In the genomic region with DNA sequence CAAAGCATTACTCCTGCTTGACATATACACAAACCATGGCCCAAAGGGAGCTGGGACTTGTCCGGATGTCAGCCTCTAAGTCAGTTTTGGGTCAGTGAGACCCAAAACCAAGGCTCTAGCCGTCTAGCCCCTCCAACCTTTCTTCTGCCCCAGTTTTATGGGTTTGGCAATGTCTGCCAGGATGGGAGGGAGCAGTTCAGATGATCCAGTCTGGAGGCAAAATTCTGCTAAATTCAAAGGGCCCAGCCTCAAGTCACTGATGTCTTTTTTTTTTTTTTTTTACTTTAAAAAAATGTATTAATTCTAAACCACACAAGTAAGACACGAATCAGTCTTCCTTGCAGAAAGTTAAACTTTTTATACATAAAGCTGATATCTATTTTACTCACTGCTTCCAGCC, we compare ENCODE assay signal across 28 cellular contexts. TPM values are rescaled to one million over a fixed set of nuclear protein-coding genes. Genes with fewer than 3 reads are reported as not detected.
DNase-seq lines count a peak whose midpoint lies in the region; ATAC-seq, FAIRE-seq and TF ChIP-seq lines count a peak whose summit lies in the region.
"Had no signal": no experiment of that assay in that cellular context is flagged by ENCODE, and none has a peak within 500 bp of the region (broad histone marks: within the 10 kb centered on the region; RNA-seq: fewer than 3 reads in every experiment).

No MANE protein-coding gene starts in this region.

- H3K4ac ChIP-seq in neuronal stem cell (ENCODE audit: low read length), result no peak overlapping the region

- no peak overlapping the region for H3K4me3 Mint-ChIP-seq in activated CD4-positive, alpha-beta T cell treated with anti-CD3 and anti-CD28 coated beads, Interleukin-2, amount 10 ng/mL, durations not matched to agents 7 days and 5 days
- peak overlapping the region; percentile 45 to 83 (median 79) for H3K4me3 Mint-ChIP-seq in CD8-positive, alpha-beta memory T cell

- H2BK12ac ChIP-seq in neuronal stem cell (ENCODE audit: low read length), result no peak overlapping the region

- peak overlapping the region; percentile 22 for H3K27ac Mint-ChIP-seq in activated CD4-positive, alpha-beta T cell treated with anti-CD3 and anti-CD28 coated beads, Interleukin-2, amount 10 ng/mL, durations not matched to agents 7 days and 5 days
- H3K27ac Mint-ChIP-seq in CD8-positive, alpha-beta memory T cell, result peak overlapping the region; percentile 86 to 99 (median 96)
- H3K27ac Mint-ChIP-seq in activated naive CD4-positive, alpha-beta T cell treated with anti-CD3 and anti-CD28 coated beads, Interleukin-2, amount 50 U/mL, for 72 hours, result peak overlapping the region; percentile 96 to 97

- H3K27me3 ChIP-seq in CD8-positive, alpha-beta memory T cell (ENCODE audit: insufficient read depth, low read length, poor library complexity, severe bottlenecking), result no peaks in the 10 kb centered on the region
- peaks cover 0 to 34% (median 0%) of the 10 kb centered on the region in 3 experiments for H3K27me3 ChIP-seq in neuronal stem cell (ENCODE audit: control insufficient read depth in 3 of 3, insufficient read depth in 3 of 3, low read depth in 1 of 3, low read length in 3 of 3)
- H3K27me3 ChIP-seq: BLaER1 treated with 17β-estradiol and CSF1 and Interleukin-3, amounts not matched to agents 10 nM and 100 nM; body of pancreas; colonic mucosa had no signal

- no peak for ATAC-seq in activated naive CD4-positive, alpha-beta T cell treated with anti-CD3 and anti-CD28 coated beads, Interleukin-2, amount 50 U/mL, for 72 hours
- ATAC-seq: body of pancreas had no signal

- intact Hi-C loops in kidney (cut with DNase I), result no loop called here

- no CpG with 5 or more reads among the region's 3 CpGs for WGBS in neuronal stem cell (ENCODE audit: extremely low coverage in 2 of 2, insufficient read length in 2 of 2, insufficient replicate concordance in 1 of 2), 2 donors

- H3K18ac ChIP-seq in neuronal stem cell (ENCODE audit: low read length), result peak overlapping the region; percentile 23

- peak overlapping the region; percentile 5 for H3K4me3 ChIP-seq in CD8-positive, alpha-beta memory T cell (ENCODE audit: low read length)
- H3K4me3 ChIP-seq in neuronal stem cell (ENCODE audit: low read length in 2 of 2), result no peak overlapping the region
- H3K4me3 ChIP-seq in kidney (ENCODE audit: low read length in 2 of 2), result no peak overlapping the region
- H3K4me3 ChIP-seq: BLaER1 treated with 17β-estradiol and CSF1 and Interleukin-3, amounts not matched to agents 10 nM and 100 nM; body of pancreas; colonic mucosa had no signal

- peaks cover 95% of the 10 kb centered on the region for H3K4me1 Mint-ChIP-seq in activated CD4-positive, alpha-beta T cell treated with anti-CD3 and anti-CD28 coated beads, Interleukin-2, amount 10 ng/mL, durations not matched to agents 7 days and 5 days
- peaks cover 97 to 100% (median 99%) of the 10 kb centered on the region in 3 donors for H3K4me1 Mint-ChIP-seq in CD8-positive, alpha-beta memory T cell

- H3K27me3 Mint-ChIP-seq in activated CD4-positive, alpha-beta T cell treated with anti-CD3 and anti-CD28 coated beads, Interleukin-2, amount 10 ng/mL, durations not matched to agents 7 days and 5 days, result no peaks in the 10 kb centered on the region
- no peaks in the 10 kb centered on the region for H3K27me3 Mint-ChIP-seq in CD8-positive, alpha-beta memory T cell
- H3K27me3 Mint-ChIP-seq: naive B cell had no signal

- H3K9ac ChIP-seq in neuronal stem cell (ENCODE audit: low read depth, low read length, poor library complexity) (no peak overlapping the region), kidney (ENCODE audit: low read length in 2 of 2) (no peak overlapping the region)

- H3K36me3 Mint-ChIP-seq in activated CD4-positive, alpha-beta T cell treated with anti-CD3 and anti-CD28 coated beads, Interleukin-2, amount 10 ng/mL, durations not matched to agents 7 days and 5 days (ENCODE audit: low read depth), result peaks cover 78% of the 10 kb centered on the region
- H3K36me3 Mint-ChIP-seq in CD8-positive, alpha-beta memory T cell, result peaks cover 5 to 64% (median 18%) of the 10 kb centered on the region in 3 donors
- peaks cover 24 to 49% of the 10 kb centered on the region in 2 donors for H3K36me3 Mint-ChIP-seq in activated naive CD4-positive, alpha-beta T cell treated with anti-CD3 and anti-CD28 coated beads, Interleukin-2, amount 50 U/mL, for 72 hours
- H3K36me3 Mint-ChIP-seq: naive B cell had no signal

- POLR2A ChIA-PET in activated CD4-positive, alpha-beta T cell treated with anti-CD3 and anti-CD28 coated beads, Interleukin-2, amount 10 ng/mL, durations not matched to agents 7 days and 5 days (lab: Charles Lee), result no interaction called here
- POLR2A ChIA-PET in CD8-positive, alpha-beta memory T cell (lab: Charles Lee), result interaction anchor here (0.7 to 2.5 kb wide), 6 partner anchors 9 to 42 kb away, joined by 3 to 17 read pairs (median 8); a partner anchor contains a TSS

- no peak overlapping the region for H3K27ac ChIP-seq in CD8-positive, alpha-beta memory T cell (ENCODE audit: low read depth, low read length)
- H3K27ac ChIP-seq in neuronal stem cell (replicated peaks; ENCODE audit: low read length) (no peak overlapping the region), kidney (ENCODE audit: low read depth in 2 of 2, low read length in 2 of 2) (no peak overlapping the region)
- H3K27ac ChIP-seq: body of pancreas, colonic mucosa had no signal

- no peak overlapping the region for H4K91ac ChIP-seq in neuronal stem cell (ENCODE audit: low read depth, low read length, poor library complexity)

- no peak overlapping the region for H2BK5ac ChIP-seq in neuronal stem cell (ENCODE audit: low read length)

- H3K79me1 ChIP-seq in neuronal stem cell (ENCODE audit: low read depth, low read length), result no peaks in the 10 kb centered on the region

- FAIRE-seq in kidney (lab: Jason Lieb, UNC), result no peak
- FAIRE-seq: A204.1, endothelial cell of umbilical vein, G401.6, H54, urothelium cell line had no signal

- H4K8ac ChIP-seq in neuronal stem cell (ENCODE audit: low read depth, low read length), result no peak overlapping the region

- no peaks in the 10 kb centered on the region for H3K9me3 ChIP-seq in CD8-positive, alpha-beta memory T cell (ENCODE audit: low read length)
- H3K9me3 ChIP-seq in neuronal stem cell (replicated peaks in 1 of 2; ENCODE audit: control insufficient read depth in 2 of 2, insufficient read depth in 1 of 2, low read depth in 1 of 2, low read length in 2 of 2), result no peaks in the 10 kb centered on the region
- H3K9me3 ChIP-seq in kidney (ENCODE audit: control insufficient read depth in 1 of 2, low read length in 2 of 2), result no peaks in the 10 kb centered on the region
- H3K9me3 ChIP-seq: BLaER1 treated with 17β-estradiol and CSF1 and Interleukin-3, amounts not matched to agents 10 nM and 100 nM; body of pancreas; colonic mucosa had no signal

- no peak for DNase-seq in activated CD4-positive, alpha-beta T cell treated with anti-CD3 and anti-CD28 coated beads, Interleukin-2, amount 10 ng/mL, durations not matched to agents 7 days and 5 days
- no peak for DNase-seq in activated CD4-positive, alpha-beta T cell treated with anti-CD3 and anti-CD28 coated beads, Interleukin-2, amount 50 U/mL, for 48 hours
- peak in 1 of 5 donors; percentile 38 for DNase-seq in CD8-positive, alpha-beta memory T cell
- peak in 1 of 2 donors; percentile 42 for DNase-seq in activated naive CD4-positive, alpha-beta T cell treated with anti-CD3 and anti-CD28 coated beads, Interleukin-2, amount 50 U/mL, for 72 hours (ENCODE audit: low spot score in 2 of 2)
- DNase-seq in neuronal stem cell (ENCODE audit: low spot score) (no peak), kidney (no peak), putamen (ENCODE audit: low spot score) (no peak), SIG-M5 (lab: John Stamatoyannopoulos, UW) (no peak)
- DNase-seq: activated CD4-positive, alpha-beta T cell treated with anti-CD3 and anti-CD28 coated beads, Interleukin-2, amount 50 U/mL, for 4 hours; activated gamma-delta T cell treated with Interleukin-2 at 50 U/mL for 16 hours; body of pancreas; colonic mucosa; DMS 273 treated with DMSO at 0.1 percent for 48 hours; hippocampal formation; islet precursor cell; mammary epithelial cell; naive B cell; NCI-H1417; NCI-H524; stimulated activated CD4-positive, alpha-beta T cell treated with anti-CD3 and anti-CD28 coated beads, Interleukin-4, amount 100 ng/mL, for 24 hours; substantia nigra had no signal

- H2AK5ac ChIP-seq in neuronal stem cell (ENCODE audit: low read depth, low read length), result no peak overlapping the region

- H3K9me3 Mint-ChIP-seq in activated CD4-positive, alpha-beta T cell treated with anti-CD3 and anti-CD28 coated beads, Interleukin-2, amount 10 ng/mL, durations not matched to agents 7 days and 5 days, result no peaks in the 10 kb centered on the region
- no peaks in the 10 kb centered on the region for H3K9me3 Mint-ChIP-seq in CD8-positive, alpha-beta memory T cell
- peaks cover 0 to 6% of the 10 kb centered on the region in 2 donors for H3K9me3 Mint-ChIP-seq in activated naive CD4-positive, alpha-beta T cell treated with anti-CD3 and anti-CD28 coated beads, Interleukin-2, amount 50 U/mL, for 72 hours
- H3K9me3 Mint-ChIP-seq: naive B cell had no signal

- no peak overlapping the region for H3K23ac ChIP-seq in neuronal stem cell (ENCODE audit: low read depth, low read length, poor library complexity)

- H2AFZ ChIP-seq in neuronal stem cell (ENCODE audit: low read length), result no peak overlapping the region

- no peak overlapping the region for H2BK15ac ChIP-seq in neuronal stem cell (ENCODE audit: low read length)

- CTCF ChIA-PET in activated CD4-positive, alpha-beta T cell treated with anti-CD3 and anti-CD28 coated beads, Interleukin-2, amount 10 ng/mL, durations not matched to agents 7 days and 5 days (lab: Charles Lee), result interaction anchor here (0.6 to 1.4 kb wide), 5 partner anchors 9 to 120 kb away, joined by 3 to 5 read pairs (median 4); a partner anchor contains a TSS
- CTCF ChIA-PET in CD8-positive, alpha-beta memory T cell (lab: Charles Lee), result interaction anchor here (0.8 to 2.9 kb wide), 4 partner anchors 9 to 44 kb away, joined by 3 to 17 read pairs (median 6); a partner anchor contains a TSS

- no peak overlapping the region for H3K4me2 ChIP-seq in neuronal stem cell (ENCODE audit: insufficient read depth, low read length, poor library complexity, severe bottlenecking)

- TF ChIP-seq CTCF in kidney (IDR thresholded peaks at IDR 0.05; ENCODE audit: borderline replicate concordance, extremely low read depth, insufficient read depth), result no peak

- H2BK120ac ChIP-seq in neuronal stem cell (ENCODE audit: low read depth, low read length), result no peak overlapping the region

- peaks cover 94% of the 10 kb centered on the region for H3K4me1 ChIP-seq in CD8-positive, alpha-beta memory T cell (ENCODE audit: insufficient read depth, low read length)
- peaks cover 0 to 6% of the 10 kb centered on the region in 2 donors for H3K4me1 ChIP-seq in neuronal stem cell (ENCODE audit: control insufficient read depth in 2 of 2, insufficient read depth in 1 of 2, low read depth in 1 of 2, low read length in 2 of 2)
- peaks cover 0 to 11% of the 10 kb centered on the region in 2 donors for H3K4me1 ChIP-seq in kidney (ENCODE audit: control insufficient read depth in 1 of 2, insufficient read depth in 1 of 2, low read depth in 1 of 2, low read length in 2 of 2)
- H3K4me1 ChIP-seq: body of pancreas had no signal

- peaks cover 15% of the 10 kb centered on the region for H3K36me3 ChIP-seq in CD8-positive, alpha-beta memory T cell (ENCODE audit: insufficient read depth, low read length)
- H3K36me3 ChIP-seq in neuronal stem cell (replicated peaks in 1 of 2; ENCODE audit: control insufficient read depth in 2 of 2, insufficient read depth in 2 of 2, low read length in 2 of 2) (no peaks in the 10 kb centered on the region), kidney (ENCODE audit: control insufficient read depth in 1 of 2, insufficient read depth in 2 of 2, low read length in 2 of 2) (no peaks in the 10 kb centered on the region)
- H3K36me3 ChIP-seq: colonic mucosa had no signal

- no peak overlapping the region for H3K14ac ChIP-seq in neuronal stem cell (ENCODE audit: low read length)

RNA-seq across cellular contexts. Expression of a gene that starts 8.6 kb away (rescaled TPM):
- total RNA-seq in activated CD4-positive, alpha-beta T cell treated with anti-CD3 and anti-CD28 coated beads, Interleukin-2, amount 10 ng/mL, durations not matched to agents 7 days and 5 days, result 100 to 1,000 TPM; 428 to 468 TPM
- 100 to 1,000 TPM; 173 to 178 TPM for total RNA-seq in CD8-positive, alpha-beta memory T cell
- polyA plus RNA-seq in CD8-positive, alpha-beta memory T cell, result 165 TPM
- total RNA-seq in activated naive CD4-positive, alpha-beta T cell treated with anti-CD3 and anti-CD28 coated beads, Interleukin-2, amount 50 U/mL, for 72 hours, result 100 to 1,000 TPM; 231 to 254 TPM
- polyA plus RNA-seq in neuronal stem cell (2013, experiment 1 of 2), result 0.06 TPM
- 0.39 TPM for polyA plus RNA-seq in neuronal stem cell (2013, experiment 2 of 2)
- total RNA-seq in kidney, result 55.6 TPM
- polyA plus RNA-seq in kidney (ENCODE audit: insufficient read depth, low read depth, low replicate concordance), result 7.1 TPM

RNA-seq across cellular contexts. Expression of a gene that starts 36.2 kb away (rescaled TPM):
- not detected for total RNA-seq in activated CD4-positive, alpha-beta T cell treated with anti-CD3 and anti-CD28 coated beads, Interleukin-2, amount 10 ng/mL, durations not matched to agents 7 days and 5 days
- total RNA-seq in CD8-positive, alpha-beta memory T cell, result not detected
- not detected for polyA plus RNA-seq in CD8-positive, alpha-beta memory T cell
- not detected for total RNA-seq in activated naive CD4-positive, alpha-beta T cell treated with anti-CD3 and anti-CD28 coated beads, Interleukin-2, amount 50 U/mL, for 72 hours
- polyA plus RNA-seq in neuronal stem cell (2013, experiment 1 of 2), result not detected
- polyA plus RNA-seq in neuronal stem cell (2013, experiment 2 of 2), result not detected
- 1.3 TPM for total RNA-seq in kidney
- polyA plus RNA-seq in kidney (ENCODE audit: insufficient read depth, low read depth, low replicate concordance), result 2.1 TPM
- total RNA-seq: colonic mucosa, fibroblast of villous mesenchyme, mammary epithelial cell had no signal
- polyA plus RNA-seq: mammary epithelial cell had no signal

Comparison
In these comparisons a context has a peak if more than half of its experiments do, and no peak if none do; other contexts are left out.
1. H3K27ac Mint-ChIP-seq: peak in every context shown above with its lines; median percentile 96 in activated naive CD4-positive, alpha-beta T cell treated with anti-CD3 and anti-CD28 coated beads, Interleukin-2, amount 50 U/mL, for 72 hours; 96 in CD8-positive, alpha-beta memory T cell; 22 in activated CD4-positive, alpha-beta T cell treated with anti-CD3 and anti-CD28 coated beads, Interleukin-2, amount 10 ng/mL, durations not matched to agents 7 days and 5 days.